In genomic region chr2:217662984-217663602, GRCh38 we compare ENCODE assay signal across 27 cellular contexts.
A peak's percentile ranks its signal among the peaks of the same experiment; 100 is the strongest.
DNase-seq lines count a peak whose midpoint lies in the region; ATAC-seq and TF ChIP-seq lines count a peak whose summit lies in the region.
"Had no signal": no experiment of that assay in that cellular context is flagged by ENCODE, and none has a peak within 500 bp of the region (broad histone marks: within the 10 kb centered on the region; RNA-seq: fewer than 3 reads in every experiment).

No MANE protein-coding gene starts in this region.

- TF ChIP-seq POLR2A in vagina (IDR thresholded peaks at IDR 0.05), result no peak

- H3K9me3 ChIP-seq in SK-N-SH, result no peaks in the 10 kb centered on the region
- no peaks in the 10 kb centered on the region for H3K9me3 ChIP-seq in vagina
- H3K9me3 ChIP-seq: BE2C, heart right ventricle, left ventricle myocardium inferior, pancreas, uterus had no signal

- TF ChIP-seq CTCF in SK-N-SH (IDR thresholded peaks at IDR 0.05) (no peak), vagina (IDR thresholded peaks at IDR 0.05) (no peak), GM10266 (IDR thresholded peaks at IDR 0.05; ENCODE audit: control insufficient read depth, insufficient read depth, low read depth, missing control alignments) (no peak)

- no peak overlapping the region for H3K4me3 ChIP-seq in SK-N-SH (ENCODE audit: low read depth in 2 of 2, low read length in 1 of 2)
- no peak overlapping the region for H3K4me3 ChIP-seq in vagina
- H3K4me3 ChIP-seq: heart right ventricle, left ventricle myocardium inferior, pancreas, SK-N-MC, uterus had no signal

- H3K36me3 ChIP-seq in SK-N-SH (replicated peaks in 1 of 2; ENCODE audit: control insufficient read depth in 1 of 2, insufficient read depth in 2 of 2, low read length in 1 of 2) (no peaks in the 10 kb centered on the region), vagina (no peaks in the 10 kb centered on the region)
- H3K36me3 ChIP-seq: BE2C, heart right ventricle, left ventricle myocardium inferior, pancreas, uterus had no signal

- no peak overlapping the region for H3K4me2 ChIP-seq in SK-N-SH

- no peaks in the 10 kb centered on the region for H3F3A ChIP-seq in SK-N-SH (replicated peaks; ENCODE audit: insufficient read depth)

- H3K79me2 ChIP-seq in SK-N-SH (ENCODE audit: insufficient read depth), result no peaks in the 10 kb centered on the region

- H3K9me2 ChIP-seq in SK-N-SH, result no peaks in the 10 kb centered on the region

- TF ChIP-seq RAD21 in SK-N-SH (IDR thresholded peaks at IDR 0.05; ENCODE audit: low read length), result no peak

- DNase-seq in GM03348 (ENCODE audit: low spot score) (peak; percentile 34), SK-N-SH (no peak), iris pigment epithelial cell (ENCODE audit: low read depth) (peak; percentile 41), vagina (ENCODE audit: extremely low spot score in 2 of 2) (no peak), GM10266 (ENCODE audit: extremely low spot score) (no peak)
- DNase-seq in stimulated activated CD4-positive, alpha-beta T cell treated with anti-CD3 and anti-CD28 coated beads, Interleukin-4, amount 100 ng/mL, for 1 hour, result no peak
- DNase-seq: activated CD8-positive, alpha-beta memory T cell treated with anti-CD3 and anti-CD28 coated beads for 24 hours; activated naive CD4-positive, alpha-beta T cell treated with Interleukin-2 at 50 U/mL for 16 hours; activated T-cell treated with anti-CD3 and anti-CD28 coated beads, Interleukin-2, amount 50 U/mL, for 4 hours; amniotic stem cell; BE2C; COR-L47; DMS79 treated with DMSO at 0.1 percent for 48 hours; GOT3; heart right ventricle; left ventricle myocardium inferior; natural killer cell; NCI-H1105 treated with DMSO at 0.1 percent for 48 hours; NCI-H2081 treated with DMSO at 0.1 percent for 48 hours; NCI-H524; pancreas; right cardiac atrium; stimulated activated CD8-positive, alpha-beta memory T cell treated with anti-CD3 and anti-CD28 coated beads, Interleukin-4, amount 100 ng/mL, for 48 hours; uterus had no signal

- no peak overlapping the region for H3K9ac ChIP-seq in SK-N-SH

- WGBS in SK-N-SH (ENCODE audit: low lambda C conversion rate), result 54% methylated on average over 3 of the region's 3 CpGs

- H3K4me1 ChIP-seq in SK-N-SH (ENCODE audit: control insufficient read depth in 1 of 2, insufficient read depth in 2 of 2, low read depth in 1 of 2, low read length in 1 of 2) (peaks cover 0 to 2% of the 10 kb centered on the region in 2 experiments; a peak in 2 of 4 replicates), vagina (peaks cover 44% of the 10 kb centered on the region)
- H3K4me1 ChIP-seq: BE2C, pancreas had no signal

- intact Hi-C loops in vagina (cut with DNase I), result no loop called here

- TF ChIP-seq EP300 in SK-N-SH (IDR thresholded peaks at IDR 0.05; ENCODE audit: borderline replicate concordance in 1 of 2, low read depth in 1 of 2, low read length in 1 of 2), result no peak

- CTCF ChIA-PET in SK-N-SH (lab: Yijun Ruan, JAX), result interaction anchor here (0.8 to 1.4 kb wide), 2 partner anchors 13 to 14 kb away, joined by 3 to 5 read pairs; no protein-coding TSS in a partner anchor

- H2AFZ ChIP-seq in SK-N-SH (ENCODE audit: low read depth), result no peak overlapping the region

- no peaks in the 10 kb centered on the region for H4K20me1 ChIP-seq in SK-N-SH (ENCODE audit: insufficient read depth)

- no peak for ATAC-seq in HG02970 (IDR thresholded peaks at IDR 0.05; ENCODE audit: low FRiP score, unreplicated experiment)
- ATAC-seq: activated CD4-positive, CD25-positive, alpha-beta regulatory T cell treated with anti-CD3 and anti-CD28 coated beads, Interleukin-2, amount 50 U/mL, for 24 hours; activated T-cell treated with anti-CD3 and anti-CD28 coated beads, Interleukin-2, amount 50 U/mL, for 4 hours; heart right ventricle; natural killer cell; pancreas; right cardiac atrium had no signal

- POLR2A ChIA-PET in SK-N-SH (lab: Yijun Ruan, JAX), result no interaction called here

- H3K27me3 ChIP-seq in SK-N-SH (ENCODE audit: insufficient read depth), result no peaks in the 10 kb centered on the region
- H3K27me3 ChIP-seq in vagina, result no peaks in the 10 kb centered on the region
- H3K27me3 ChIP-seq: BE2C, heart right ventricle, pancreas, uterus had no signal

- no peak overlapping the region for H3K27ac ChIP-seq in SK-N-SH (ENCODE audit: low read depth in 2 of 2, low read length in 1 of 2)
- peak overlapping the region; percentile 55 for H3K27ac ChIP-seq in vagina
- H3K27ac ChIP-seq: heart right ventricle, left ventricle myocardium inferior, pancreas, SK-N-MC, uterus had no signal

TF ChIP-seq in SK-N-SH, 30 proteins besides CTCF, POLR2A, EP300 and RAD21:
- TF ChIP-seq JUND (IDR thresholded peaks at IDR 0.05) (peak; percentile 23; the same call in 1 of the 2 replicates), TEAD4 (IDR thresholded peaks at IDR 0.05; ENCODE audit: borderline replicate concordance, insufficient read depth) (no peak), ELF1 (IDR thresholded peaks at IDR 0.05) (no peak), FOSL2 (IDR thresholded peaks at IDR 0.05; ENCODE audit: borderline replicate concordance, low read depth) (peak; percentile 32; the same call in 1 of the 2 replicates), YY1 (IDR thresholded peaks at IDR 0.05; ENCODE audit: low read depth) (no peak)
- TF ChIP-seq, protein P1, sequence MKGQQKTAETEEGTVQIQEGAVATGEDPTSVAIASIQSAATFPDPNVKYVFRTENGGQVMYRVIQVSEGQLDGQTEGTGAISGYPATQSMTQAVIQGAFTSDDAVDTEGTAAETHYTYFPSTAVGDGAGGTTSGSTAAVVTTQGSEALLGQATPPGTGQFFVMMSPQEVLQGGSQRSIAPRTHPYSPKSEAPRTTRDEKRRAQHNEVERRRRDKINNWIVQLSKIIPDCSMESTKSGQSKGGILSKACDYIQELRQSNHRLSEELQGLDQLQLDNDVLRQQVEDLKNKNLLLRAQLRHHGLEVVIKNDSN (IDR thresholded peaks at IDR 0.05; ENCODE audit: borderline replicate concordance, low read depth), result no peak
TF ChIP-seq in SK-N-SH: peak in this region for 2.

Comparison
In these comparisons a context has a peak if more than half of its experiments do, and no peak if none do; other contexts are left out.
1. DNase-seq: peak in GM03348 (single experiment) and iris pigment epithelial cell (single experiment); none in SK-N-SH (single experiment), vagina (0 of 2), stimulated activated CD4-positive, alpha-beta T cell treated with anti-CD3 and anti-CD28 coated beads, Interleukin-4, amount 100 ng/mL, for 1 hour (single experiment) and GM10266 (single experiment).